14 cellular contexts compared by ENCODE assay signal in genomic region chr14:101019974-101020710, GRCh38.
A peak's percentile ranks its signal among the peaks of the same experiment; 100 is the strongest.
DNase-seq lines count a peak whose midpoint lies in the region; ATAC-seq and TF ChIP-seq lines count a peak whose summit lies in the region.
"Had no signal": no experiment of that assay in that cellular context is flagged by ENCODE, and none has a peak within 500 bp of the region (broad histone marks: within the 10 kb centered on the region; RNA-seq: fewer than 3 reads in every experiment).

No MANE protein-coding gene starts in this region.

- peaks cover 56% of the 10 kb centered on the region for H3K27me3 Mint-ChIP-seq in activated T-cell treated with anti-CD3 and anti-CD28 coated beads, Interleukin-2, amount 50 U/mL, for 24 hours
- peaks cover 26% of the 10 kb centered on the region for H3K27me3 Mint-ChIP-seq in activated T-cell treated with anti-CD3 and anti-CD28 coated beads, Interleukin-2, amount 50 U/mL, for 72 hours (ENCODE audit: low read depth)
- H3K27me3 Mint-ChIP-seq in activated T-helper 2 cell treated with anti-CD3 and anti-CD28 coated beads, Interferon-gamma antibody, Interleukin-2, Interleukin-4, amounts not matched to agents 10 μg/mL and 5 μg/mL and 100 μg/mL, durations not matched to agents 14 hours and 24 hours and 36 hours (ENCODE audit: low read depth), result no peaks in the 10 kb centered on the region
- peaks cover 4% of the 10 kb centered on the region for H3K27me3 Mint-ChIP-seq in mesothelial cell of epicardium (ENCODE audit: low read depth)
- H3K27me3 Mint-ChIP-seq in WTC11 (ENCODE audit: low read depth), result no peaks in the 10 kb centered on the region

- H3K27ac Mint-ChIP-seq in activated T-cell treated with anti-CD3 and anti-CD28 coated beads, Interleukin-2, amount 50 U/mL, for 24 hours, result no peak overlapping the region
- no peak overlapping the region for H3K27ac Mint-ChIP-seq in activated T-cell treated with anti-CD3 and anti-CD28 coated beads, Interleukin-2, amount 50 U/mL, for 72 hours
- no peak overlapping the region for H3K27ac Mint-ChIP-seq in activated T-helper 2 cell treated with anti-CD3 and anti-CD28 coated beads, Interferon-gamma antibody, Interleukin-2, Interleukin-4, amounts not matched to agents 10 μg/mL and 5 μg/mL and 100 μg/mL, durations not matched to agents 14 hours and 24 hours and 36 hours
- H3K27ac Mint-ChIP-seq in mesothelial cell of epicardium (no peak overlapping the region), WTC11 (no peak overlapping the region)
- H3K27ac Mint-ChIP-seq: activated CD4-positive, alpha-beta T cell treated with anti-CD3 and anti-CD28 coated beads, Interleukin-2, amount 10 ng/mL, durations not matched to agents 7 days and 5 days had no signal

- H3K27ac ChIP-seq in suprapubic skin, result no peak overlapping the region
- H3K27ac ChIP-seq: C4-2B, parathyroid adenoma, skin epidermis had no signal

- POLR2A ChIA-PET in WTC11 (lab: Charles Lee), result no interaction called here

- 87% methylated on average over 8 of the region's 8 CpGs for WGBS in suprapubic skin

- H3K27me3 ChIP-seq in suprapubic skin, result no peaks in the 10 kb centered on the region

- H3K4me3 Mint-ChIP-seq in activated T-cell treated with anti-CD3 and anti-CD28 coated beads, Interleukin-2, amount 50 U/mL, for 24 hours, result no peak overlapping the region
- H3K4me3 Mint-ChIP-seq in activated T-cell treated with anti-CD3 and anti-CD28 coated beads, Interleukin-2, amount 50 U/mL, for 72 hours, result no peak overlapping the region
- no peak overlapping the region for H3K4me3 Mint-ChIP-seq in activated T-helper 2 cell treated with anti-CD3 and anti-CD28 coated beads, Interferon-gamma antibody, Interleukin-2, Interleukin-4, amounts not matched to agents 10 μg/mL and 5 μg/mL and 100 μg/mL, durations not matched to agents 14 hours and 24 hours and 36 hours (ENCODE audit: low read depth)
- no peak overlapping the region for H3K4me3 Mint-ChIP-seq in mesothelial cell of epicardium
- no peak overlapping the region for H3K4me3 Mint-ChIP-seq in WTC11
- H3K4me3 Mint-ChIP-seq: activated CD4-positive, alpha-beta T cell treated with anti-CD3 and anti-CD28 coated beads, Interleukin-2, amount 10 ng/mL, durations not matched to agents 7 days and 5 days had no signal

- no peak overlapping the region for H3K4me3 ChIP-seq in suprapubic skin
- H3K4me3 ChIP-seq: K562, skin epidermis had no signal

- DNase-seq in activated T-cell treated with anti-CD3 and anti-CD28 coated beads, Interleukin-2, amount 50 U/mL, for 24 hours, result peak; percentile 11
- DNase-seq in activated T-cell treated with anti-CD3 and anti-CD28 coated beads, Interleukin-2, amount 50 U/mL, for 72 hours, result no peak
- peak; percentile 5 for DNase-seq in activated T-helper 2 cell treated with anti-CD3 and anti-CD28 coated beads, Interferon-gamma antibody, Interleukin-2, Interleukin-4, amounts not matched to agents 10 μg/mL and 5 μg/mL and 100 μg/mL, durations not matched to agents 14 hours and 24 hours and 36 hours (ENCODE audit: low spot score)
- peak; percentile 1 to 20 for DNase-seq in mesothelial cell of epicardium (ENCODE audit: low spot score in 2 of 2, unreplicated experiment in 2 of 2)
- DNase-seq in suprapubic skin (ENCODE audit: low spot score in 2 of 2), result peak; percentile 37 to 50
- no peak for DNase-seq in stimulated activated CD4-positive, alpha-beta T cell treated with anti-CD3 and anti-CD28 coated beads, Interleukin-12 subunit alpha, Interleukin-12 subunit beta, amount 100 ng/mL, for 4 hours
- DNase-seq in hepatic stellate cell (ENCODE audit: low spot score), result no peak
- DNase-seq in WTC11 (ENCODE audit: low spot score), result no peak
- DNase-seq: activated CD4-positive, alpha-beta T cell treated with anti-CD3 and anti-CD28 coated beads, Interleukin-2, amount 10 ng/mL, durations not matched to agents 7 days and 5 days; hippocampal formation had no signal

- no peaks in the 10 kb centered on the region for H3K9me3 Mint-ChIP-seq in activated T-cell treated with anti-CD3 and anti-CD28 coated beads, Interleukin-2, amount 50 U/mL, for 24 hours
- H3K9me3 Mint-ChIP-seq in activated T-cell treated with anti-CD3 and anti-CD28 coated beads, Interleukin-2, amount 50 U/mL, for 72 hours, result peaks cover 0 to 3% of the 10 kb centered on the region in 2 donors
- peaks cover 5% of the 10 kb centered on the region for H3K9me3 Mint-ChIP-seq in activated T-helper 2 cell treated with anti-CD3 and anti-CD28 coated beads, Interferon-gamma antibody, Interleukin-2, Interleukin-4, amounts not matched to agents 10 μg/mL and 5 μg/mL and 100 μg/mL, durations not matched to agents 14 hours and 24 hours and 36 hours
- H3K9me3 Mint-ChIP-seq in mesothelial cell of epicardium (peaks cover 21% of the 10 kb centered on the region), WTC11 (peaks cover 66% of the 10 kb centered on the region)

- no peaks in the 10 kb centered on the region for H3K4me1 ChIP-seq in suprapubic skin
- H3K4me1 ChIP-seq: parathyroid adenoma had no signal

- ATAC-seq in activated T-cell treated with anti-CD3 and anti-CD28 coated beads, Interleukin-2, amount 50 U/mL, for 72 hours (replicated peaks in 1 of 2), result no peak
- ATAC-seq in WTC11, result no peak
- ATAC-seq: K562 had no signal

- CTCF ChIA-PET in WTC11 (lab: Charles Lee), result no interaction called here

- no peak for TF ChIP-seq POLR2A in suprapubic skin (IDR thresholded peaks at IDR 0.05)

- no peaks in the 10 kb centered on the region for H3K36me3 ChIP-seq in suprapubic skin

- intact Hi-C loops in activated T-helper 2 cell treated with anti-CD3 and anti-CD28 coated beads, Interferon-gamma antibody, Interleukin-2, Interleukin-4, amounts not matched to agents 10 μg/mL and 5 μg/mL and 100 μg/mL, durations not matched to agents 14 hours and 24 hours and 36 hours (cut with micrococcal nuclease), result no loop called here

- no peaks in the 10 kb centered on the region for H3K4me1 Mint-ChIP-seq in activated T-cell treated with anti-CD3 and anti-CD28 coated beads, Interleukin-2, amount 50 U/mL, for 24 hours (ENCODE audit: low read depth)
- no peaks in the 10 kb centered on the region for H3K4me1 Mint-ChIP-seq in activated T-cell treated with anti-CD3 and anti-CD28 coated beads, Interleukin-2, amount 50 U/mL, for 72 hours (ENCODE audit: low read depth)
- H3K4me1 Mint-ChIP-seq in activated T-helper 2 cell treated with anti-CD3 and anti-CD28 coated beads, Interferon-gamma antibody, Interleukin-2, Interleukin-4, amounts not matched to agents 10 μg/mL and 5 μg/mL and 100 μg/mL, durations not matched to agents 14 hours and 24 hours and 36 hours (ENCODE audit: low read depth), result no peaks in the 10 kb centered on the region
- H3K4me1 Mint-ChIP-seq in mesothelial cell of epicardium (peaks cover 8% of the 10 kb centered on the region), WTC11 (peaks cover 8% of the 10 kb centered on the region)
- H3K4me1 Mint-ChIP-seq: activated CD4-positive, alpha-beta T cell treated with anti-CD3 and anti-CD28 coated beads, Interleukin-2, amount 10 ng/mL, durations not matched to agents 7 days and 5 days had no signal

- H3K36me3 Mint-ChIP-seq in activated T-cell treated with anti-CD3 and anti-CD28 coated beads, Interleukin-2, amount 50 U/mL, for 24 hours (ENCODE audit: low read depth), result no peaks in the 10 kb centered on the region
- no peaks in the 10 kb centered on the region for H3K36me3 Mint-ChIP-seq in activated T-cell treated with anti-CD3 and anti-CD28 coated beads, Interleukin-2, amount 50 U/mL, for 72 hours (ENCODE audit: insufficient read depth in 2 of 2)
- H3K36me3 Mint-ChIP-seq in activated T-helper 2 cell treated with anti-CD3 and anti-CD28 coated beads, Interferon-gamma antibody, Interleukin-2, Interleukin-4, amounts not matched to agents 10 μg/mL and 5 μg/mL and 100 μg/mL, durations not matched to agents 14 hours and 24 hours and 36 hours (ENCODE audit: low read depth), result no peaks in the 10 kb centered on the region
- H3K36me3 Mint-ChIP-seq in mesothelial cell of epicardium (no peaks in the 10 kb centered on the region), WTC11 (peaks cover 67% of the 10 kb centered on the region)

- TF ChIP-seq EP300 in suprapubic skin (IDR thresholded peaks at IDR 0.05), result no peak

- H3K9me3 ChIP-seq in suprapubic skin, result no peaks in the 10 kb centered on the region

- TF ChIP-seq CTCF in mesothelial cell of epicardium (IDR thresholded peaks at IDR 0.05; ENCODE audit: unreplicated experiment) (no peak), suprapubic skin (IDR thresholded peaks at IDR 0.05) (no peak), WTC11 (IDR thresholded peaks at IDR 0.05) (no peak)

TF ChIP-seq in WTC11, 78 proteins besides CTCF, POLR2A, EP300 and RAD21 (continues in another document):
- TF ChIP-seq ELF4 (CRISPR knock-in tag; IDR thresholded peaks at IDR 0.05; ENCODE audit: low read depth) (no peak), FOXP4 (CRISPR knock-in tag; IDR thresholded peaks at IDR 0.05) (no peak)

Comparison
In these comparisons a context has a peak if more than half of its experiments do, and no peak if none do; other contexts are left out.
1. DNase-seq: peak in activated T-cell treated with anti-CD3 and anti-CD28 coated beads, Interleukin-2, amount 50 U/mL, for 24 hours (single experiment), activated T-helper 2 cell treated with anti-CD3 and anti-CD28 coated beads, Interferon-gamma antibody, Interleukin-2, Interleukin-4, amounts not matched to agents 10 μg/mL and 5 μg/mL and 100 μg/mL, durations not matched to agents 14 hours and 24 hours and 36 hours (single experiment), mesothelial cell of epicardium (2 of 2) and suprapubic skin (2 of 2); none in activated T-cell treated with anti-CD3 and anti-CD28 coated beads, Interleukin-2, amount 50 U/mL, for 72 hours (0 of 2), stimulated activated CD4-positive, alpha-beta T cell treated with anti-CD3 and anti-CD28 coated beads, Interleukin-12 subunit alpha, Interleukin-12 subunit beta, amount 100 ng/mL, for 4 hours (single experiment), hepatic stellate cell (single experiment) and WTC11 (single experiment).